Comparison of ENCODE assay signal across 26 cellular contexts in the genomic region with DNA sequence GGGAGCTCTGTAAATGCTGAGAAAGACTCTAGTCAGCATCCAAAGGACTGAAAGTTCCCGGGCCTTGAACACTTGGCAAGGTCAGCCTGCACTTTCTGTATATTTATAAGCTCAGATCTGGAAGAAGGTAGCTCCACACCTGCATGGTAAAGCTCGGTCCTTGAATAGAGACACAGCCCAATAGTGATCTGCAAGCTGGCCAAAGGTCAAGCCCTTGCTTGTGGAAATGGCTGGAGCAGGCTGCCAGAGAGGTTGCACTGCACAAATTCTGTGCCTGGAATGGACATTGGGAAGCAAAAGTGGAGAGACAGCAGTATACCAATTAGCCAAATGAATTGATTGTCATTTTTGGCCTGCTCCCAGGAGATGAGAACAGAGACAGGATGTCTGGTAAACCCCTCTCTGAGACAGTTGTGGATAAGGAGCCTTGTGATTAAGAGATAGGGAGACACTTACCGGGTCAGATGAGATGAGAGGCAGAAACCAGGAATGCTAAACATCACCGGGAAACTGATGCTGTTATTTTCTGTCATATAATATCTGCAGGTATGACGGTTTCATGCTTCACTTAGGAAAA. TPM values are rescaled to one million over a fixed set of nuclear protein-coding genes. Genes with fewer than 3 reads are reported as not detected.
"Had no signal": no experiment of that assay in that cellular context is flagged by ENCODE, and none has a peak within 500 bp of the region (broad histone marks: within the 10 kb centered on the region; RNA-seq: fewer than 3 reads in every experiment).

No MANE protein-coding gene starts in this region.

- H3K9me3 ChIP-seq: body of pancreas, gastroesophageal sphincter, lower lobe of right lung, ovary, psoas muscle, thyroid gland had no signal

- H3K27ac Mint-ChIP-seq: activated CD4-positive, alpha-beta memory T cell treated with anti-CD3 and anti-CD28 coated beads for 36 hours; natural killer cell; stimulated activated naive CD8-positive, alpha-beta T cell treated with anti-CD3 and anti-CD28 coated beads, Interleukin-15, Interleukin-2, amounts not matched to agents 100 ng/mL and 50 ng/mL, for 24 hours; T-helper 1 cell treated with Interleukin-12 subunit alpha and Interleukin-12 subunit beta and Interleukin-4 antibody, amounts not matched to agents 30 μg/mL and 1 μg/mL, for 36 hours; WTC11 had no signal

- H3K4me1 Mint-ChIP-seq: natural killer cell, WTC11 had no signal

- H3K27me3 ChIP-seq: body of pancreas, gastroesophageal sphincter, ovary, thyroid gland had no signal

- ATAC-seq: body of pancreas, gastroesophageal sphincter, left cardiac atrium, lower lobe of right lung, natural killer cell, psoas muscle, right cardiac atrium, WTC11 had no signal

- H3K9me3 Mint-ChIP-seq: activated CD4-positive, alpha-beta memory T cell treated with anti-CD3 and anti-CD28 coated beads for 36 hours; natural killer cell; stimulated activated naive CD8-positive, alpha-beta T cell treated with anti-CD3 and anti-CD28 coated beads, Interleukin-15, Interleukin-2, amounts not matched to agents 100 ng/mL and 50 ng/mL, for 24 hours; T-helper 1 cell treated with Interleukin-12 subunit alpha and Interleukin-12 subunit beta and Interleukin-4 antibody, amounts not matched to agents 30 μg/mL and 1 μg/mL, for 36 hours had no signal

- H3K27ac ChIP-seq: body of pancreas, epithelial cell of prostate, gastroesophageal sphincter, lower lobe of right lung, ovary, psoas muscle, thyroid gland had no signal

- H3K4me1 ChIP-seq: body of pancreas, gastroesophageal sphincter, lower lobe of right lung, psoas muscle, thyroid gland had no signal

- H3K4me3 ChIP-seq: body of pancreas, gastroesophageal sphincter, lower lobe of right lung, ovary, psoas muscle, thyroid gland had no signal

- FAIRE-seq: islet of Langerhans had no signal

- H3K36me3 Mint-ChIP-seq: activated CD4-positive, alpha-beta memory T cell treated with anti-CD3 and anti-CD28 coated beads for 36 hours; natural killer cell; WTC11 had no signal

- H3K36me3 ChIP-seq: gastroesophageal sphincter, lower lobe of right lung, ovary, thyroid gland had no signal

- H3K4me3 Mint-ChIP-seq: activated CD4-positive, alpha-beta memory T cell treated with anti-CD3 and anti-CD28 coated beads for 36 hours; natural killer cell; stimulated activated naive CD8-positive, alpha-beta T cell treated with anti-CD3 and anti-CD28 coated beads, Interleukin-15, Interleukin-2, amounts not matched to agents 100 ng/mL and 50 ng/mL, for 24 hours; T-helper 1 cell treated with Interleukin-12 subunit alpha and Interleukin-12 subunit beta and Interleukin-4 antibody, amounts not matched to agents 30 μg/mL and 1 μg/mL, for 36 hours; WTC11 had no signal

- DNase-seq: activated CD4-positive, alpha-beta memory T cell treated with anti-CD3 and anti-CD28 coated beads for 36 hours; activated CD4-positive, alpha-beta T cell treated with anti-CD3 and anti-CD28 coated beads for 4 hours; activated gamma-delta T cell; activated naive CD4-positive, alpha-beta T cell treated with anti-CD3 and anti-CD28 coated beads, Interleukin-2, amount 50 U/mL, for 16 hours; anterior cingulate cortex; body of pancreas; head of caudate nucleus; hypothalamus; left cardiac atrium; lower lobe of right lung; natural killer cell; ovary; psoas muscle; right cardiac atrium; stimulated activated CD4-positive, alpha-beta T cell treated with anti-CD3 and anti-CD28 coated beads, Interleukin-1b, Interleukin-23, amount 100 ng/mL, for 48 hours; substantia nigra; T1000; thyroid gland had no signal

RNA-seq across cellular contexts. Expression of gene LGI1, which starts 47.3 kb away (rescaled TPM):
- total RNA-seq: activated CD4-positive, alpha-beta memory T cell treated with anti-CD3 and anti-CD28 coated beads for 36 hours; body of pancreas; cardiac septum; lower lobe of right lung; mesenteric fat pad; natural killer cell; thyroid gland; WTC11 had no signal
